ENCODE assay signal across 1 cellular context in the genomic region with DNA sequence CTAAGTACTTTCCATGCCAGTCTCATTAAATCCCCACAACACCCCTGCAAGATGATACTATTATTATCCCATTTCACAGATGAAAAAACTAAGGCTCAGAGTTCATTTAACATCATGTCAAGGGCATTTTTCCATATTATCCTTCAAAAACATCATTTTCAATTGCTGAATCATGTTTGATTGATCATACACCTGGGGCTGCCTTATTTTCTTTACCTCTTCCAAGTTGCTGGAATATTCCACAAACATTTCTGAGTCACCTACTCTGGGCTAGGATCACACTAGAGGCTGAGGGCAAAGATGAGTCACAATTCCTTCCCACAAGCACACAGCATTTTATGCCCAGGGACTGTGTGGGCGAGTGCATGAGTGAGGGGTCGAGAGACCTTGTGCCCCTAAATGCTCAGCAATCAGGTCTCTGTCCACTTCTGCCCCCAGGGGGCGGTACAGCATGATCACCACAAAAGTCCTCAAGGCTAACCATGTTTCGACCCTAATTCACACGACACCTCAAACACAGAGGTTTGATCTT.
TF ChIP-seq lines count a peak whose summit lies in the region.

No MANE protein-coding gene starts in this region.

TF ChIP-seq in HepG2, 621 proteins besides CTCF, POLR2A, EP300 and RAD21:
- TF ChIP-seq CBFB (CRISPR knock-in tag; IDR thresholded peaks at IDR 0.05) (no peak), FOSL2 (CRISPR knock-in tag; IDR thresholded peaks at IDR 0.05) (peak; percentile 53), ZNF629 (CRISPR knock-in tag; conservative IDR thresholded peaks at IDR 0.05) (peak; percentile 72), PHF5A (CRISPR knock-in tag; IDR thresholded peaks at IDR 0.05; ENCODE audit: low read depth, unreplicated experiment) (no peak), SMC3 (IDR thresholded peaks at IDR 0.05; ENCODE audit: low read length) (peak; percentile 20; the same call in 1 of the 2 replicates), CHD4 (IDR thresholded peaks at IDR 0.05; ENCODE audit: borderline replicate concordance, low read length) (peak; percentile 58; the same call in 1 of the 2 replicates), ZMYM3 (CRISPR knock-in tag; IDR thresholded peaks at IDR 0.05) (peak; percentile 39; the same call in 1 of the 2 replicates), STAG1 (CRISPR knock-in tag; IDR thresholded peaks at IDR 0.05) (peak; percentile 59)
